1 cellular context compared by ENCODE assay signal in genomic region chr1:2659806-2660205, GRCh38. TPM values are rescaled to one million over a fixed set of nuclear protein-coding genes. Genes with fewer than 3 reads are reported as not detected.
"Had no signal": no experiment of that assay in that cellular context is flagged by ENCODE, and none has a peak within 500 bp of the region (broad histone marks: within the 10 kb centered on the region; RNA-seq: fewer than 3 reads in every experiment).

No MANE protein-coding gene starts in this region.

RNA-seq across cellular contexts. Expression of gene MMEL1, which starts 27.0 kb away (rescaled TPM):
- total RNA-seq: mammary epithelial cell had no signal
